In the genomic region with DNA sequence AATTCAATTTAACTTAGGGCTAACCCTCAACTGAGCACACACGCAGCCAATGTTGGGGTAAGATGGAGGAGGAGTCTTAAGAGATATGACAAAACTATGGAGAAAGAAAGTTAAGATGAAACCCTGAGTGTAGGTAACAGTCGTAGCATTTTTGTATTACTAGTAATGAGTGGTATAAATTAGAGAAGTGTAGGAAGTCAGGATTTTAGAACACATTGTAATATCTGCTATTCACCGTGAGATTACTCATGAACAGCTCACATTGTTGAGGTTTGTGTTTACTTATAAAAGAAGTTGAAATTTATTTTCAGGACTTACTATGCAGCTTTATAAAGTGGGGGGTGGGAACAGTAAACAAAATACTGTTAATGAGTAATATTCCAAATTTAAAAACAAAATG, we compare ENCODE assay signal across 1 cellular context.
TF ChIP-seq lines count a peak whose summit lies in the region.

No MANE protein-coding gene starts in this region.

TF ChIP-seq in HEK293T, 16 proteins besides CTCF, POLR2A, EP300 and RAD21 (continued from another document):
- TF ChIP-seq ELF4 (IDR thresholded peaks at IDR 0.05) (no peak), SP1 (IDR thresholded peaks at IDR 0.05) (no peak), SUZ12 (IDR thresholded peaks at IDR 0.05) (no peak), HDGF (IDR thresholded peaks at IDR 0.05; ENCODE audit: borderline replicate concordance) (no peak), ZNF384 (IDR thresholded peaks at IDR 0.05) (no peak), FOXA1 (IDR thresholded peaks at IDR 0.05) (no peak), CTBP1 (IDR thresholded peaks at IDR 0.05; ENCODE audit: borderline replicate concordance) (no peak), ARNT (IDR thresholded peaks at IDR 0.05) (no peak), NFRKB (IDR thresholded peaks at IDR 0.05) (no peak)
